ENCODE assay signal across 1 cellular context in the genomic region with DNA sequence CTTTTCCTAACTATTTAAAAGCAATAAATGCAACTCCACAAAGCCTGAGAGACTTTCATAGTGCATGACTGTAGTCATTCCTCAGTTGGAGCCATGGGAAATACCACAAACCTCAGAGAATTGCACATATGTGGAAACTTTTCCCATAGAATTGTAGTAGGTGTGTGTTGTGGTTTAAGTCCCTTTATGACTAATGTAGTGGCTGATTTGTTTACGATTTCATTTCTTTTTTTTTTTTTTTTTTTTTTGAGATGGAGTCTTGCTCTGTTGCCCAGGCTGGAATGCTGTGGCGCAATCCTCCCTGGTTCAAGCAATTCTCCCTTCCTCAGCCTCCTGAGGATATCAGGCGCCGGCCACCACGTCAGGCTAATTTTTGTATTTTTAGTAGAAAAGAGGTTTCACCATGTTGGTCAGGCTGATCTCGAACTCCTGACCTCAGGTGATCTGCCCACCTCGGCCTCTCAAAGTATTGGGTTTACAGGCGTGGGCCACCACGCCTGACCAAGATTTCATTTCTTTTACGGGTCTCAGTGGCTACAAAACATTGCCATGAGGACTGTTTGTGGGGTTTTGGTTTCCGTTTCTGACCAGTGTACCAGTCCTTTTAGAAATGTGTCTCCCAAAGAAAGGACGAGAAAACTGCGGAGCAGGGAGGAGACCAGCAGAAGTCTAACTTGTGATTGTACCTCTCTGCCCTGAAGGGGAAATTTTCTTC.
TF ChIP-seq lines count a peak whose summit lies in the region.

No MANE protein-coding gene starts in this region.

TF ChIP-seq in HepG2, 621 proteins besides CTCF, POLR2A, EP300 and RAD21 (continued from another document):
- TF ChIP-seq, protein P1, sequence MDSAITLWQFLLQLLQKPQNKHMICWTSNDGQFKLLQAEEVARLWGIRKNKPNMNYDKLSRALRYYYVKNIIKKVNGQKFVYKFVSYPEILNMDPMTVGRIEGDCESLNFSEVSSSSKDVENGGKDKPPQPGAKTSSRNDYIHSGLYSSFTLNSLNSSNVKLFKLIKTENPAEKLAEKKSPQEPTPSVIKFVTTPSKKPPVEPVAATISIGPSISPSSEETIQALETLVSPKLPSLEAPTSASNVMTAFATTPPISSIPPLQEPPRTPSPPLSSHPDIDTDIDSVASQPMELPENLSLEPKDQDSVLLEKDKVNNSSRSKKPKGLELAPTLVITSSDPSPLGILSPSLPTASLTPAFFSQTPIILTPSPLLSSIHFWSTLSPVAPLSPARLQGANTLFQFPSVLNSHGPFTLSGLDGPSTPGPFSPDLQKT (CRISPR knock-in tag; IDR thresholded peaks at IDR 0.05; ENCODE audit: borderline replicate concordance) = no peak
- TF ChIP-seq, protein P2, sequence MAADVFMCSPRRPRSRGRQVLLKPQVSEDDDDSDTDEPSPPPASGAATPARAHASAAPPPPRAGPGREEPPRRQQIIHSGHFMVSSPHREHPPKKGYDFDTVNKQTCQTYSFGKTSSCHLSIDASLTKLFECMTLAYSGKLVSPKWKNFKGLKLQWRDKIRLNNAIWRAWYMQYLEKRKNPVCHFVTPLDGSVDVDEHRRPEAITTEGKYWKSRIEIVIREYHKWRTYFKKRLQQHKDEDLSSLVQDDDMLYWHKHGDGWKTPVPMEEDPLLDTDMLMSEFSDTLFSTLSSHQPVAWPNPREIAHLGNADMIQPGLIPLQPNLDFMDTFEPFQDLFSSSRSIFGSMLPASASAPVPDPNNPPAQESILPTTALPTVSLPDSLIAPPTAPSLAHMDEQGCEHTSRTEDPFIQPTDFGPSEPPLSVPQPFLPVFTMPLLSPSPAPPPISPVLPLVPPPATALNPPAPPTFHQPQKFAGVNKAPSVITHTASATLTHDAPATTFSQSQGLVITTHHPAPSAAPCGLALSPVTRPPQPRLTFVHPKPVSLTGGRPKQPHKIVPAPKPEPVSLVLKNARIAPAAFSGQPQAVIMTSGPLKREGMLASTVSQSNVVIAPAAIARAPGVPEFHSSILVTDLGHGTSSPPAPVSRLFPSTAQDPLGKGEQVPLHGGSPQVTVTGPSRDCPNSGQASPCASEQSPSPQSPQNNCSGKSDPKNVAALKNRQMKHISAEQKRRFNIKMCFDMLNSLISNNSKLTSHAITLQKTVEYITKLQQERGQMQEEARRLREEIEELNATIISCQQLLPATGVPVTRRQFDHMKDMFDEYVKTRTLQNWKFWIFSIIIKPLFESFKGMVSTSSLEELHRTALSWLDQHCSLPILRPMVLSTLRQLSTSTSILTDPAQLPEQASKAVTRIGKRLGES (CRISPR knock-in tag; IDR thresholded peaks at IDR 0.05; ENCODE audit: borderline replicate concordance) = no peak
- no peak for TF ChIP-seq TBX3 (IDR thresholded peaks at IDR 0.05; ENCODE audit: borderline replicate concordance)
- TF ChIP-seq PHF8 (CRISPR knock-in tag; IDR thresholded peaks at IDR 0.05) = no peak
- TF ChIP-seq, protein P3, sequence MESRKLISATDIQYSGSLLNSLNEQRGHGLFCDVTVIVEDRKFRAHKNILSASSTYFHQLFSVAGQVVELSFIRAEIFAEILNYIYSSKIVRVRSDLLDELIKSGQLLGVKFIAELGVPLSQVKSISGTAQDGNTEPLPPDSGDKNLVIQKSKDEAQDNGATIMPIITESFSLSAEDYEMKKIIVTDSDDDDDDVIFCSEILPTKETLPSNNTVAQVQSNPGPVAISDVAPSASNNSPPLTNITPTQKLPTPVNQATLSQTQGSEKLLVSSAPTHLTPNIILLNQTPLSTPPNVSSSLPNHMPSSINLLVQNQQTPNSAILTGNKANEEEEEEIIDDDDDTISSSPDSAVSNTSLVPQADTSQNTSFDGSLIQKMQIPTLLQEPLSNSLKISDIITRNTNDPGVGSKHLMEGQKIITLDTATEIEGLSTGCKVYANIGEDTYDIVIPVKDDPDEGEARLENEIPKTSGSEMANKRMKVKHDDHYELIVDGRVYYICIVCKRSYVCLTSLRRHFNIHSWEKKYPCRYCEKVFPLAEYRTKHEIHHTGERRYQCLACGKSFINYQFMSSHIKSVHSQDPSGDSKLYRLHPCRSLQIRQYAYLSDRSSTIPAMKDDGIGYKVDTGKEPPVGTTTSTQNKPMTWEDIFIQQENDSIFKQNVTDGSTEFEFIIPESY (CRISPR knock-in tag; IDR thresholded peaks at IDR 0.05) = 0 out of 2 replicates have a peak, but pooled peaks have one; percentile 8
- TF ChIP-seq, protein P4, sequence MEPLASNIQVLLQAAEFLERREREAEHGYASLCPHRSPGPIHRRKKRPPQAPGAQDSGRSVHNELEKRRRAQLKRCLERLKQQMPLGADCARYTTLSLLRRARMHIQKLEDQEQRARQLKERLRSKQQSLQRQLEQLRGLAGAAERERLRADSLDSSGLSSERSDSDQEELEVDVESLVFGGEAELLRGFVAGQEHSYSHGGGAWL (CRISPR knock-in tag; IDR thresholded peaks at IDR 0.05) = no peak
- TF ChIP-seq SOX6 (IDR thresholded peaks at IDR 0.05) = no peak
- TF ChIP-seq SOX6 (CRISPR knock-in tag; IDR thresholded peaks at IDR 0.05) = no peak
- TF ChIP-seq ZNF235 (CRISPR knock-in tag; IDR thresholded peaks at IDR 0.05; ENCODE audit: borderline replicate concordance) = no peak
- TF ChIP-seq CBX1 (IDR thresholded peaks at IDR 0.05; ENCODE audit: low read depth) = no peak
- no peak for TF ChIP-seq NFE2 (CRISPR knock-in tag; IDR thresholded peaks at IDR 0.05)
- no peak for TF ChIP-seq ZNF264 (CRISPR knock-in tag; IDR thresholded peaks at IDR 0.05)
- TF ChIP-seq RARG (CRISPR knock-in tag; IDR thresholded peaks at IDR 0.05; ENCODE audit: low read depth) = no peak
- peak; percentile 90 for TF ChIP-seq ZNF121 (CRISPR knock-in tag; IDR thresholded peaks at IDR 0.05)
- no peak for TF ChIP-seq CENPX (CRISPR knock-in tag; IDR thresholded peaks at IDR 0.05)
- peak; percentile 18; the same call in 1 of the 2 replicates for TF ChIP-seq CEBPB (IDR thresholded peaks at IDR 0.05; ENCODE audit: borderline replicate concordance, low read depth, low read length)
- TF ChIP-seq, protein P5, sequence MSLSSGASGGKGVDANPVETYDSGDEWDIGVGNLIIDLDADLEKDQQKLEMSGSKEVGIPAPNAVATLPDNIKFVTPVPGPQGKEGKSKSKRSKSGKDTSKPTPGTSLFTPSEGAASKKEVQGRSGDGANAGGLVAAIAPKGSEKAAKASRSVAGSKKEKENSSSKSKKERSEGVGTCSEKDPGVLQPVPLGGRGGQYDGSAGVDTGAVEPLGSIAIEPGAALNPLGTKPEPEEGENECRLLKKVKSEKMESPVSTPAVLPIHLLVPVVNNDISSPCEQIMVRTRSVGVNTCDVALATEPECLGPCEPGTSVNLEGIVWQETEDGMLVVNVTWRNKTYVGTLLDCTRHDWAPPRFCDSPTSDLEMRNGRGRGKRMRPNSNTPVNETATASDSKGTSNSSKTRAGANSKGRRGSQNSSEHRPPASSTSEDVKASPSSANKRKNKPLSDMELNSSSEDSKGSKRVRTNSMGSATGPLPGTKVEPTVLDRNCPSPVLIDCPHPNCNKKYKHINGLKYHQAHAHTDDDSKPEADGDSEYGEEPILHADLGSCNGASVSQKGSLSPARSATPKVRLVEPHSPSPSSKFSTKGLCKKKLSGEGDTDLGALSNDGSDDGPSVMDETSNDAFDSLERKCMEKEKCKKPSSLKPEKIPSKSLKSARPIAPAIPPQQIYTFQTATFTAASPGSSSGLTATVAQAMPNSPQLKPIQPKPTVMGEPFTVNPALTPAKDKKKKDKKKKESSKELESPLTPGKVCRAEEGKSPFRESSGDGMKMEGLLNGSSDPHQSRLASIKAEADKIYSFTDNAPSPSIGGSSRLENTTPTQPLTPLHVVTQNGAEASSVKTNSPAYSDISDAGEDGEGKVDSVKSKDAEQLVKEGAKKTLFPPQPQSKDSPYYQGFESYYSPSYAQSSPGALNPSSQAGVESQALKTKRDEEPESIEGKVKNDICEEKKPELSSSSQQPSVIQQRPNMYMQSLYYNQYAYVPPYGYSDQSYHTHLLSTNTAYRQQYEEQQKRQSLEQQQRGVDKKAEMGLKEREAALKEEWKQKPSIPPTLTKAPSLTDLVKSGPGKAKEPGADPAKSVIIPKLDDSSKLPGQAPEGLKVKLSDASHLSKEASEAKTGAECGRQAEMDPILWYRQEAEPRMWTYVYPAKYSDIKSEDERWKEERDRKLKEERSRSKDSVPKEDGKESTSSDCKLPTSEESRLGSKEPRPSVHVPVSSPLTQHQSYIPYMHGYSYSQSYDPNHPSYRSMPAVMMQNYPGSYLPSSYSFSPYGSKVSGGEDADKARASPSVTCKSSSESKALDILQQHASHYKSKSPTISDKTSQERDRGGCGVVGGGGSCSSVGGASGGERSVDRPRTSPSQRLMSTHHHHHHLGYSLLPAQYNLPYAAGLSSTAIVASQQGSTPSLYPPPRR (CRISPR knock-in tag; IDR thresholded peaks at IDR 0.05; ENCODE audit: borderline replicate concordance) = no peak
- TF ChIP-seq CBX5 (CRISPR knock-in tag; IDR thresholded peaks at IDR 0.05; ENCODE audit: borderline replicate concordance) = no peak
- TF ChIP-seq ZSCAN31 (CRISPR knock-in tag; IDR thresholded peaks at IDR 0.05; ENCODE audit: low read depth) = no peak
- TF ChIP-seq ZNF557 (CRISPR knock-in tag; IDR thresholded peaks at IDR 0.05) = no peak
- TF ChIP-seq ZNF709 (CRISPR knock-in tag; IDR thresholded peaks at IDR 0.05) = no peak
- TF ChIP-seq, protein P6, sequence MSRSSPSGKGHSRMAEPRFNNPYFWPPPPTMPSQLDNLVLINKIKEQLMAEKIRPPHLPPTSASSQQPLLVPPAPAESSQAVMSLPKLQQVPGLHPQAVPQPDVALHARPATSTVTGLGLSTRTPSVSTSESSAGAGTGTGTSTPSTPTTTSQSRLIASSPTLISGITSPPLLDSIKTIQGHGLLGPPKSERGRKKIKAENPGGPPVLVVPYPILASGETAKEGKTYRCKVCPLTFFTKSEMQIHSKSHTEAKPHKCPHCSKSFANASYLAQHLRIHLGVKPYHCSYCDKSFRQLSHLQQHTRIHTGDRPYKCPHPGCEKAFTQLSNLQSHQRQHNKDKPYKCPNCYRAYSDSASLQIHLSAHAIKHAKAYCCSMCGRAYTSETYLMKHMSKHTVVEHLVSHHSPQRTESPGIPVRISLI (CRISPR knock-in tag; IDR thresholded peaks at IDR 0.05; ENCODE audit: borderline replicate concordance) = peak; percentile 22; the same call in 1 of the 2 replicates
- no peak for TF ChIP-seq HMGA1 (CRISPR knock-in tag; conservative IDR thresholded peaks at IDR 0.05)
TF ChIP-seq in HepG2: peak in this region for 5.
